ENCODE assay signal across 25 cellular contexts in the genomic region with DNA sequence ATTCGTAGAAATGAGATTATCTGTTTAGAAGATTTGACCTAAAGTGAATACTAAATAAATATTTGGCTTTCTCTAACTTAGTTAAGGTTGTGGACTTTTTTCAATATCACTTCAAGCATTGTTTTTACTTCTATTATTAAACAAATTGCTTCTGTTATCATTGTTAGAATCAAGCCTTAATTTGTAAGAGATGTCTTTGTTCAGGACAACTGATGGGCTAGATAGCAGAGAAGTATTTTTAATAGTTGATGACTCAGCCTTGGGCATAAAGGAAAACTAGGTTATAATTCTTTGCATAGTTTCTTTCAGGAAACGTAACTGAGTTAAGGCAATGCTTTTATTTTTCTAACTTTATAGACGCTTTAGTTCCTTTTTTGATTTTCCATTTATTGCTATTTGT.
"Had no signal": no experiment of that assay in that cellular context is flagged by ENCODE, and none has a peak within 500 bp of the region (broad histone marks: within the 10 kb centered on the region; RNA-seq: fewer than 3 reads in every experiment).

No MANE protein-coding gene starts in this region.

- H2AFZ ChIP-seq: hepatocyte had no signal

- H3K27me3 ChIP-seq: colonic mucosa, dorsolateral prefrontal cortex, gastrocnemius medialis, hepatocyte, pancreas, right atrium auricular region, spleen had no signal

- H3K4me1 ChIP-seq: colonic mucosa, gastrocnemius medialis, pancreas, psoas muscle, right atrium auricular region, spleen had no signal

- H3K4me3 ChIP-seq: colonic mucosa, dorsolateral prefrontal cortex, gastrocnemius medialis, hepatocyte, pancreas, psoas muscle, right atrium auricular region, spleen, thoracic aorta had no signal

- DNase-seq: activated CD4-positive, alpha-beta T cell treated with anti-CD3 and anti-CD28 coated beads for 1 hour; activated CD4-positive, alpha-beta T cell treated with anti-CD3 and anti-CD28 coated beads, Interleukin-2, amount 10 ng/mL, durations not matched to agents 7 days and 5 days; activated CD8-positive, alpha-beta T cell treated with anti-CD3 and anti-CD28 coated beads for 36 hours; activated gamma-delta T cell treated with Interleukin-2 at 50 U/mL for 16 hours; activated naive CD8-positive, alpha-beta T cell treated with anti-CD3 and anti-CD28 coated beads, Interleukin-2, amount 50 U/mL, for 24 hours; activated T-cell treated with anti-CD3 and anti-CD28 coated beads, Interleukin-2, amount 50 U/mL, for 4 hours; colonic mucosa; dorsolateral prefrontal cortex; effector memory CD4-positive, alpha-beta T cell; gastrocnemius medialis; glutamatergic neuron; kidney; left colon; naive B cell; nephron progenitor cell; pancreas; psoas muscle; spleen; stimulated activated naive CD8-positive, alpha-beta T cell treated with anti-CD3 and anti-CD28 coated beads, Interleukin-15, Interleukin-2, amounts not matched to agents 100 U/mL and 50 U/mL, for 24 hours; T1000; trophoblast cell had no signal

- ATAC-seq: activated CD8-positive, alpha-beta T cell treated with anti-CD3 and anti-CD28 coated beads for 36 hours; activated naive CD8-positive, alpha-beta T cell treated with anti-CD3 and anti-CD28 coated beads, Interleukin-2, amount 50 U/mL, for 24 hours; activated T-cell treated with anti-CD3 and anti-CD28 coated beads, Interleukin-2, amount 50 U/mL, for 4 hours; activated T-helper 17 cell treated with anti-CD3 and anti-CD28 coated beads, Interleukin-2, amount 50 U/mL, for 72 hours; gastrocnemius medialis; left colon; pancreas; psoas muscle; stimulated activated naive CD8-positive, alpha-beta T cell treated with anti-CD3 and anti-CD28 coated beads, Interleukin-15, Interleukin-2, amounts not matched to agents 100 U/mL and 50 U/mL, for 24 hours had no signal

- H3K36me3 ChIP-seq: colonic mucosa, gastrocnemius medialis, pancreas, right atrium auricular region, spleen, thoracic aorta had no signal

- H3K27ac ChIP-seq: colonic mucosa, dorsolateral prefrontal cortex, gastrocnemius medialis, hepatocyte, pancreas, psoas muscle, right atrium auricular region, spleen, thoracic aorta had no signal

- H3K79me2 ChIP-seq: hepatocyte had no signal
